1 cellular context compared by ENCODE assay signal in genomic region chr20:63494420-63495166, GRCh38.
TF ChIP-seq lines count a peak whose summit lies in the region.

No MANE protein-coding gene starts in this region.

TF ChIP-seq in K562, 482 proteins besides CTCF, POLR2A, EP300 and RAD21:
- no peak for TF ChIP-seq PHF21A (IDR thresholded peaks at IDR 0.05; ENCODE audit: borderline replicate concordance, low read depth)
- TF ChIP-seq MBD2 (IDR thresholded peaks at IDR 0.05; ENCODE audit: borderline replicate concordance, low read depth) = no peak
- TF ChIP-seq POLR2G (IDR thresholded peaks at IDR 0.05; ENCODE audit: low read depth, low read length) = peak; percentile 12; the same call in 1 of the 2 replicates
- TF ChIP-seq RBFOX2 (IDR thresholded peaks at IDR 0.05; ENCODE audit: low read depth, low read length) = peak; percentile 32; the same call in 1 of the 2 replicates
- no peak for TF ChIP-seq ZNF277 (CRISPR knock-in tag; IDR thresholded peaks at IDR 0.05; ENCODE audit: borderline replicate concordance)
- TF ChIP-seq U2AF2 (optimal IDR thresholded peaks at IDR 0.05; ENCODE audit: low read depth, low read length) = no peak
